Comparison of ENCODE assay signal across 8 cellular contexts in the genomic region with DNA sequence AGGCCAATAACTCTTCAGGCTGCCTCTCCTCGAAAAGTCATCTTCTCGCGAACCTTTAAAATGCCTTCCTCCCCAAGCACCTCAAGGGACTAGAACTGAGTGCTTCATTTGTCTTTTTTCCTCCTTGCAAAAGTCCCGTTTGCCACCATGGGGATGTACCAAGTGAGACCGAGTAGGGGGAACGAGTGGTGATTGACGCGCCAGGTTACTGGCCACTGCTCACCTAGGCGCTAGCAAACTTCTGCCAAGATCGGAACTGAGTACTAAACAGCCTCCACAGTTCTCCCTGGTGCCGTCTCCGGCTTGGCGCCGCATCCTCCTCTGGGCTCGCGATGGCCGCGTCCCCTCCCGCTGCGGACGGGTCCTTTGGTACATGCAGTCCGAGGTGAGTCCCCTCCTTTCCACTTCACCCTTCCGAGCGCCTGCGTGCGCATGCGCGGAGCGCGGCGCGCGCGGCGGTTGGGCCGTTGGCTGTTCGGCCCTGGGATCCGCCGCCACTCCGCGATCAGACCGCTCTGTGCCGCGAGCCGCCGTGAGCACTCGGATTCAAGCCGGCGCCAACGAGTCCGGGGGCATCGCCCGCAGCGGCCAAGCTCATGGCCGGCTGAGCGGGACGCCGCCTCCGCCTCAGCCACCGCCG. TPM values are rescaled to one million over a fixed set of nuclear protein-coding genes. Genes with fewer than 3 reads are reported as not detected.
DNase-seq lines count a peak whose midpoint lies in the region; ATAC-seq and TF ChIP-seq lines count a peak whose summit lies in the region.

A gene (plus strand): TSS at position 402 of the 640 bp plus-strand sequence. CDS start 4,877 bp downstream, outside the sequence.

- POLR2A ChIA-PET in activated CD4-positive, alpha-beta T cell treated with anti-CD3 and anti-CD28 coated beads for 36 hours (lab: Charles Lee) = interaction anchor here (0.5 to 2.5 kb wide), 11 partner anchors 9 to 358 kb away, joined by 3 to 15 read pairs (median 4); a partner anchor contains a TSS

- DNase-seq in AG10803 (ENCODE audit: low read depth) (peak; percentile 75), NCI-H446 (lab: John Stamatoyannopoulos, UW) (peak; percentile 25 to 79), chondrocyte (ENCODE audit: low spot score) (peak; percentile 94)
- DNase-seq in activated CD4-positive, alpha-beta T cell treated with anti-CD3 and anti-CD28 coated beads for 36 hours = peak; percentile 77
- DNase-seq in stimulated activated CD4-positive, alpha-beta T cell treated with anti-CD3 and anti-CD28 coated beads, Interleukin-1b, Interleukin-23, amount 100 ng/mL, for 4 hours (ENCODE audit: low read depth in 2 of 2) = peak; percentile 54 to 68

- H3K27me3 ChIP-seq in layer of hippocampus (ENCODE audit: control insufficient read depth, insufficient read depth, low read length) = no peaks in the 10 kb centered on the region

- H3K4me1 Mint-ChIP-seq in activated CD4-positive, alpha-beta T cell treated with anti-CD3 and anti-CD28 coated beads for 36 hours = peaks cover 35% of the 10 kb centered on the region
- H3K4me1 Mint-ChIP-seq in chondrocyte (ENCODE audit: low read depth) = peaks cover 62% of the 10 kb centered on the region

- peak; percentile 42 for ATAC-seq in GM19035 (IDR thresholded peaks at IDR 0.05; ENCODE audit: unreplicated experiment)
- peak; percentile 46 for ATAC-seq in HG03342 (IDR thresholded peaks at IDR 0.05; ENCODE audit: unreplicated experiment)
- ATAC-seq in activated CD4-positive, alpha-beta T cell treated with anti-CD3 and anti-CD28 coated beads for 36 hours = peak; percentile 30

- TF ChIP-seq CTCF in AG10803 (conservative IDR thresholded peaks at IDR 0.05; ENCODE audit: low read length) (no peak), chondrocyte (IDR thresholded peaks at IDR 0.05) (no peak)

- H3K36me3 Mint-ChIP-seq in activated CD4-positive, alpha-beta T cell treated with anti-CD3 and anti-CD28 coated beads for 36 hours (ENCODE audit: low read depth) = peaks cover 52% of the 10 kb centered on the region
- peaks cover 24% of the 10 kb centered on the region for H3K36me3 Mint-ChIP-seq in chondrocyte (ENCODE audit: low read depth)

- H3K27me3 Mint-ChIP-seq in activated CD4-positive, alpha-beta T cell treated with anti-CD3 and anti-CD28 coated beads for 36 hours = no peaks in the 10 kb centered on the region
- no peaks in the 10 kb centered on the region for H3K27me3 Mint-ChIP-seq in chondrocyte (ENCODE audit: low read depth)

- intact Hi-C loops in activated CD4-positive, alpha-beta T cell treated with anti-CD3 and anti-CD28 coated beads for 36 hours (cut with DNase I, micrococcal nuclease) = loop anchor here (1.0 to 5.0 kb wide), 8 partner anchors 15 to 434 kb away; a partner anchor contains a TSS

- peak within 1 kb of the TSS; percentile 98 for H3K27ac ChIP-seq in layer of hippocampus (ENCODE audit: low read depth, low read length)

- H3K9me3 Mint-ChIP-seq in activated CD4-positive, alpha-beta T cell treated with anti-CD3 and anti-CD28 coated beads for 36 hours (ENCODE audit: low read depth) = no peaks in the 10 kb centered on the region
- no peaks in the 10 kb centered on the region for H3K9me3 Mint-ChIP-seq in chondrocyte (ENCODE audit: low read depth)

- CTCF ChIA-PET in activated CD4-positive, alpha-beta T cell treated with anti-CD3 and anti-CD28 coated beads for 36 hours (lab: Charles Lee) = interaction anchor here (0.5 kb wide), 1 partner anchor 13 kb away, joined by 3 read pairs; no protein-coding TSS in a partner anchor

- H3K27ac Mint-ChIP-seq in activated CD4-positive, alpha-beta T cell treated with anti-CD3 and anti-CD28 coated beads for 36 hours = peak within 1 kb of the TSS; percentile 99
- peak within 1 kb of the TSS; percentile 100 for H3K27ac Mint-ChIP-seq in chondrocyte (ENCODE audit: unreplicated experiment)

- H3K4me3 ChIP-seq in AG10803 (ENCODE audit: low read length) = peak within 1 kb of the TSS; percentile 73

- H3K4me3 Mint-ChIP-seq in activated CD4-positive, alpha-beta T cell treated with anti-CD3 and anti-CD28 coated beads for 36 hours = peak within 1 kb of the TSS; percentile 92
- H3K4me3 Mint-ChIP-seq in chondrocyte (ENCODE audit: unreplicated experiment) = peak within 1 kb of the TSS; percentile 81

RNA-seq across cellular contexts. Expression of the gene that starts here (rescaled TPM):
- total RNA-seq in activated CD4-positive, alpha-beta T cell treated with anti-CD3 and anti-CD28 coated beads for 36 hours = 10 to 100 TPM; 62.7 to 78.9 TPM
- total RNA-seq in chondrocyte = 172 to 183 TPM (median 179 TPM) in 3 replicates

Comparison
In these comparisons a context has a peak if more than half of its experiments do, and no peak if none do; other contexts are left out.
1. Peak in every context shown above with its lines: DNase-seq, ATAC-seq, H3K4me3 ChIP-seq and H3K27ac ChIP-seq.